In the genomic region with DNA sequence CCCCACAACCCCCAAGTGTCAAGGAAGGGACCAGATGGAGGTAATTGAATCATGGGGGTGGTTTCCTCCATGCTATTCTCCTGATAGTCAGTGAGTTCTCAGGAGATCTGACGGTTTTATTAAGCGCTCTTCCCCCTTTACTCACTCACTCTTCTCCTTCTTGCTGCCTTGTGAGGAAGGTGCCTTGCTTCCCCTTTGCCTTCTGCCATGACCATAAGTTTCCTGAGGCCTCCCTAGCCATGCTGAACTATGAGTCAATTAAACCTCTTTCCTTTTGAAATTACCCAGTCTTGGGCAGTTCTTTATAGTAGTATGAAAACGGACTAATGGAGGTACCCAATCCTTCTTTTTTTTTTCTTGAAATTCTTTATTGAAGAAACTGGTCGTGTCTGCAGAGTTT, we compare ENCODE assay signal across 1 cellular context.
TF ChIP-seq lines count a peak whose summit lies in the region.

No MANE protein-coding gene starts in this region.

TF ChIP-seq in K562, 482 proteins besides CTCF, POLR2A, EP300 and RAD21:
- TF ChIP-seq EZH2 (IDR thresholded peaks at IDR 0.05; ENCODE audit: borderline replicate concordance, low read depth, low read length) = no peak
- TF ChIP-seq KLF16 (IDR thresholded peaks at IDR 0.05) = no peak
- TF ChIP-seq MED1 (CRISPR knock-in tag; IDR thresholded peaks at IDR 0.05; ENCODE audit: borderline replicate concordance) = no peak
- TF ChIP-seq DACH1 (IDR thresholded peaks at IDR 0.05; ENCODE audit: partially characterized antibody) = no peak
- no peak for TF ChIP-seq EHMT2 (IDR thresholded peaks at IDR 0.05)
- TF ChIP-seq ZFP91 (CRISPR knock-in tag; IDR thresholded peaks at IDR 0.05) = no peak
- TF ChIP-seq, protein P1, sequence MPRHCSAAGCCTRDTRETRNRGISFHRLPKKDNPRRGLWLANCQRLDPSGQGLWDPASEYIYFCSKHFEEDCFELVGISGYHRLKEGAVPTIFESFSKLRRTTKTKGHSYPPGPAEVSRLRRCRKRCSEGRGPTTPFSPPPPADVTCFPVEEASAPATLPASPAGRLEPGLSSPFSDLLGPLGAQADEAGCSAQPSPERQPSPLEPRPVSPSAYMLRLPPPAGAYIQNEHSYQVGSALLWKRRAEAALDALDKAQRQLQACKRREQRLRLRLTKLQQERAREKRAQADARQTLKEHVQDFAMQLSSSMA (CRISPR knock-in tag; IDR thresholded peaks at IDR 0.05) = no peak
- no peak for TF ChIP-seq USF2 (CRISPR knock-in tag; IDR thresholded peaks at IDR 0.05)
- TF ChIP-seq HNRNPLL (IDR thresholded peaks at IDR 0.05; ENCODE audit: low read depth, low read length, poor library complexity, severe bottlenecking) = no peak
